In the genomic region with DNA sequence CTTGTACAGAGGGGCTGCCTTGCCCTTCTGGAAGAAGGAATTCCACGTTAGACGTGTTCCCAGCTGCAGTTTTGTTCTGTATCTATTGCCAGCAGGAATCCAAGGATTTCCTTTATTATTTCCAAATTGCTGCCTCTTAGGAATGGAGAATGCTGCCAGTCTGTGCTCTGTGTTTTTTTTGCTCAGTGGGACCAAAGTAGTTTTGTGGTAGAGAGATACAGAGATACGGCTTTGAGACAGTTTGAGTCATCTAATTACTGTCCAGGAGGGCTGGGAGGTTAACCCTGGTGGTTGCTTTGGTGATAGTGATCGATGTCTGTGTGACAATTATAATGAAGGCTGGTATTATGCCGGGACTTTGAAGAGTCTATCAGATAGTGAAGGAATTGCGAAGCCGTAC, we compare ENCODE assay signal across 11 cellular contexts. TPM values are rescaled to one million over a fixed set of nuclear protein-coding genes. Genes with fewer than 3 reads are reported as not detected.
DNase-seq lines count a peak whose midpoint lies in the region; ATAC-seq and TF ChIP-seq lines count a peak whose summit lies in the region.
"Had no signal": no experiment of that assay in that cellular context is flagged by ENCODE, and none has a peak within 500 bp of the region (broad histone marks: within the 10 kb centered on the region; RNA-seq: fewer than 3 reads in every experiment).

No MANE protein-coding gene starts in this region.

- H3K36me3 Mint-ChIP-seq in nephron (ENCODE audit: low read depth), result no peaks in the 10 kb centered on the region

- peak overlapping the region in 1 of 3 experiments; percentile 7 for H3K4me3 Mint-ChIP-seq in nephron

- DNase-seq in ACHN (peak; percentile 51), M059J (ENCODE audit: low read depth) (peak; percentile 92), astrocyte of the hippocampus (ENCODE audit: low read depth, low spot score) (peak; percentile 88), NCI-H748 (lab: John Stamatoyannopoulos, UW; ENCODE audit: unreplicated experiment) (no peak), AG08396 (ENCODE audit: low spot score) (no peak)
- no peak for DNase-seq in activated CD4-positive, alpha-beta T cell treated with anti-CD3 and anti-CD28 coated beads, Interleukin-2, amount 50 U/mL, for 48 hours
- DNase-seq: activated naive CD4-positive, alpha-beta T cell treated with anti-CD3 and anti-CD28 coated beads, Interleukin-2, amount 50 U/mL, for 16 hours; GOT3; SHP77 had no signal

- no peak for TF ChIP-seq CTCF in nephron (IDR thresholded peaks at IDR 0.05; ENCODE audit: unreplicated experiment in 3 of 3)

- H3K4me1 Mint-ChIP-seq in nephron, result peaks cover 80% of the 10 kb centered on the region

- in situ Hi-C loops in ACHN (cut with HindIII; ENCODE audit: low pct_ligation_motif_present, low pct_unique_long_range_greater_than_20kb, low sequenced_read_pairs), result no loop called here

- H3K27ac Mint-ChIP-seq in nephron, result peak overlapping the region; percentile 51 to 91 (median 61)

- ATAC-seq in HG02798 (IDR thresholded peaks at IDR 0.05; ENCODE audit: poor library complexity, unreplicated experiment), result no peak

- H3K27me3 Mint-ChIP-seq in nephron (ENCODE audit: low read depth), result no peaks in the 10 kb centered on the region

- H3K9me3 Mint-ChIP-seq in nephron, result no peaks in the 10 kb centered on the region

RNA-seq across cellular contexts. Expression of a gene that starts 26.3 kb away (rescaled TPM):
- 14.9 and 17.2 TPM in 2 replicates for total RNA-seq in M059J (2014; rRNA removed; shearing (Covaris generic))

Comparison
In these comparisons a context has a peak if more than half of its experiments do, and no peak if none do; other contexts are left out.
1. DNase-seq: peak in ACHN (single experiment), M059J (single experiment) and astrocyte of the hippocampus (single experiment); none in activated CD4-positive, alpha-beta T cell treated with anti-CD3 and anti-CD28 coated beads, Interleukin-2, amount 50 U/mL, for 48 hours (0 of 2), NCI-H748 (single experiment) and AG08396 (single experiment).